In the genomic region with DNA sequence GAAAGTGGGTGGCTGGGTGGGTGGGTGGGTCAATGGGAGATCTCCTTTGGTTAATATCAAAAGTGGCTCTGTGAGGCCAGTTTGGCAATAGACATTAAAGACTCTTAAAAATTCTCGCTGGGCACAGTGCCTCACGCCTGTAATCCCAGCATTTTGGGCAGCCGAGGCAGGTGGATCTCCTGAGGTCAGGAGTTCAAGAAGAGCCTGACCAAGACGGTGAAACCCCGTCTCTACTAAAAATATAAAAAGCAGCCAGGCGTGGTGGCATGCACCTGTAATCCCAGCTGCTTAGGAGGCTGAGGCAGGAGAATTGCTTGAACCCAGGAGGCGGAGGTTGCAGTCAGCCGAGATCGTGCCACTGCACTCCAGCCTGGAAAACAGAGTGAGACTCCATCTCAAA, we compare ENCODE assay signal across 15 cellular contexts. TPM values are rescaled to one million over a fixed set of nuclear protein-coding genes. Genes with fewer than 3 reads are reported as not detected.
"Had no signal": no experiment of that assay in that cellular context is flagged by ENCODE, and none has a peak within 500 bp of the region (broad histone marks: within the 10 kb centered on the region; RNA-seq: fewer than 3 reads in every experiment).

No MANE protein-coding gene starts in this region.

RNA-seq across cellular contexts. Expression of gene EFCAB9, which starts 38.9 kb away (rescaled TPM):
- total RNA-seq: activated naive CD4-positive, alpha-beta T cell treated with anti-CD3 and anti-CD28 coated beads for 36 hours; dermis blood vessel endothelial cell; esophagus squamous epithelium; glomerular endothelial cell; heart right ventricle; left lobe of liver; lower lobe of right lung; mononuclear cell; pancreas; psoas muscle; smooth muscle cell; subcutaneous adipose tissue; T-helper 2 cell treated with Interferon-gamma antibody and Interleukin-4, amounts not matched to agents 100 ng/mL and 5 ng/mL, for 36 hours; thoracic aorta; WTC11 had no signal
